ENCODE assay signal across 9 cellular contexts in the genomic region with DNA sequence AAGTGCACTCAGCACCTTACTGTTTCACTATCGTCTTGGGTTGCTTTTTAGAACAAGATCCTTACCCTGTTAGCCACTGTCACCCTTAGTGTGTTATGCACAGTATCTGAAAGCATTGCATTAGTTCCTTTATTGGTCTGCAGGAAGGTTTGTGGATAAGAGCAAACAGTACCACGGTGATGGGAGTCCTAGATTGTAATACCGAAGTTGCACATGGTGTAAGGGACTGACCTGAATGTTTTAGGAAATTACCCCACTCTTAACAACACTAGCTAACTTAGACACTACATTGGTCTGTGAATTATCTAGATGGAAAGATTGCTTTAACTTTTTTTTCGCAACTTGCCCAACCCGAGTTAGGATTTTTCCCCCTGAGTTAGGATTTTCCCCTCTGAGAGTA. TPM values are rescaled to one million over a fixed set of nuclear protein-coding genes. Genes with fewer than 3 reads are reported as not detected.
DNase-seq lines count a peak whose midpoint lies in the region; FAIRE-seq and TF ChIP-seq lines count a peak whose summit lies in the region.
"Had no signal": no experiment of that assay in that cellular context is flagged by ENCODE, and none has a peak within 500 bp of the region (broad histone marks: within the 10 kb centered on the region; RNA-seq: fewer than 3 reads in every experiment).

No MANE protein-coding gene starts in this region.

- H3K4me1 ChIP-seq in adipocyte (ENCODE audit: control insufficient read depth, insufficient read depth, low read length), result peaks cover 24% of the 10 kb centered on the region
- peaks cover 0 to 5% of the 10 kb centered on the region in 2 donors for H3K4me1 ChIP-seq in kidney (ENCODE audit: control insufficient read depth in 1 of 2, insufficient read depth in 1 of 2, low read depth in 1 of 2, low read length in 2 of 2)

- H3K27me3 ChIP-seq in adipocyte (replicated peaks; ENCODE audit: control insufficient read depth, insufficient read depth, low read length), result no peaks in the 10 kb centered on the region

- H3K4me3 ChIP-seq in adipocyte (ENCODE audit: low read length) (peak overlapping the region; percentile 97), kidney (ENCODE audit: low read length in 2 of 2) (peak overlapping the region; percentile 78 to 91)

- peak; percentile 27 for DNase-seq in DMS 273 (lab: John Stamatoyannopoulos, UW; ENCODE audit: unreplicated experiment)
- DNase-seq in DMS 273 treated with DMSO at 0.1 percent for 48 hours (lab: John Stamatoyannopoulos, UW), result no peak
- peak; percentile 64 for DNase-seq in NAMALWA (ENCODE audit: low spot score)
- peak; percentile 47 for DNase-seq in adipocyte (ENCODE audit: low read depth)
- no peak for DNase-seq in kidney
- DNase-seq in substantia nigra (lab: John Stamatoyannopoulos, UW), result no peak
- no peak for DNase-seq in NCI-H2227 (lab: John Stamatoyannopoulos, UW; ENCODE audit: unreplicated experiment)
- DNase-seq in NCI-H510A treated with DMSO at 0.1 percent for 48 hours (lab: John Stamatoyannopoulos, UW), result no peak

- no peaks in the 10 kb centered on the region for H3K9me3 ChIP-seq in adipocyte (ENCODE audit: control insufficient read depth, low read length)
- no peaks in the 10 kb centered on the region for H3K9me3 ChIP-seq in kidney (ENCODE audit: control insufficient read depth in 1 of 2, low read length in 2 of 2)

- TF ChIP-seq CTCF in kidney (IDR thresholded peaks at IDR 0.05; ENCODE audit: borderline replicate concordance, extremely low read depth, insufficient read depth), result no peak

- H3K27ac ChIP-seq in kidney (ENCODE audit: low read depth in 2 of 2, low read length in 2 of 2) (no peak overlapping the region), substantia nigra (ENCODE audit: low read depth, low read length, poor library complexity, severe bottlenecking) (peak overlapping the region; percentile 96)

- no peaks in the 10 kb centered on the region for H3K36me3 ChIP-seq in adipocyte (ENCODE audit: control insufficient read depth, insufficient read depth, low read length, severe bottlenecking)
- H3K36me3 ChIP-seq in kidney (ENCODE audit: control insufficient read depth in 1 of 2, insufficient read depth in 2 of 2, low read length in 2 of 2), result no peaks in the 10 kb centered on the region

- H3K9ac ChIP-seq in adipocyte (ENCODE audit: low read length) (peak overlapping the region; percentile 94), kidney (ENCODE audit: low read length in 2 of 2) (peak overlapping the region; percentile 74 to 77)

- no peak for FAIRE-seq in kidney (lab: Jason Lieb, UNC)
- FAIRE-seq: A204.1 had no signal

- intact Hi-C loops in kidney (cut with DNase I), result no loop called here

RNA-seq across cellular contexts. Expression of a gene that starts 1.3 kb away (rescaled TPM):
- 89.9 TPM for total RNA-seq in kidney
- 44.7 TPM for polyA plus RNA-seq in kidney (ENCODE audit: insufficient read depth, low read depth, low replicate concordance)

Comparison
In these comparisons a context has a peak if more than half of its experiments do, and no peak if none do; other contexts are left out.
1. DNase-seq: peak in DMS 273 (single experiment), NAMALWA (single experiment) and adipocyte (single experiment); none in DMS 273 treated with DMSO at 0.1 percent for 48 hours (single experiment), kidney (single experiment), substantia nigra (0 of 49), NCI-H2227 (single experiment) and NCI-H510A treated with DMSO at 0.1 percent for 48 hours (single experiment).